10 cellular contexts compared by ENCODE assay signal in the genomic region with DNA sequence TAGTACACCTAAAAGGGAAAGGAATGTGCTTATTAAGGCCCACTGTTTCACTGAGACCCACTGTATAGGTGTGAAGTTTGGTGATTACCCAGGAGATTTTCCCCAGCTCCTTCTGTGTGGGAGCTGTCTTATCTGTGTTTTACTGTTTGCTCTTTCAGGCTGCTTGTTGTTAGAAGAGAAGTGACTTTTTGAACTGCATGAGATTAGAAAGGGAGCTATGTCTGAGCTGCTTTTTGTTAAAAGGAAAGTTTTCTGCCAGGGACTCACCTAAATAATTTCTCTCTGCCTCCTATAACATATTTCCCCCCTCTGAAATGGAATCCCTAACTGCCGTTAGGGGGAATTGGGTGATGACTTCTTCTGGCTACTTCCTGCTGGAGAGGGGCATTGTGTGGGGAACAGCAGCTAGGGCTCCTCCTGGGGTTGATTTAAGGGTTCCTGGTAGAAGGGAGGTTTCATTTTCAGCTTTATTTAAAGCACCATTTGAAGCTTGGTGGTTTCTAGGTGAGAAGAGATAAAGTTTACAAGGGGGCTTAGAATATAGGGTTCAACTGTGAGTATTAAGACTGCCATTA.
DNase-seq lines count a peak whose midpoint lies in the region; ATAC-seq and TF ChIP-seq lines count a peak whose summit lies in the region.
"Had no signal": no experiment of that assay in that cellular context is flagged by ENCODE, and none has a peak within 500 bp of the region (broad histone marks: within the 10 kb centered on the region; RNA-seq: fewer than 3 reads in every experiment).

No MANE protein-coding gene starts in this region.

- H3K4me3 Mint-ChIP-seq in CD8-positive, alpha-beta memory T cell, result no peak overlapping the region
- no peak overlapping the region for H3K4me3 Mint-ChIP-seq in activated CD8-positive, alpha-beta T cell treated with anti-CD3 and anti-CD28 coated beads for 36 hours

- no peak for TF ChIP-seq EP300 in upper lobe of left lung (IDR thresholded peaks at IDR 0.05)

- peaks cover 6 to 10% (median 6%) of the 10 kb centered on the region in 3 donors for H3K4me1 Mint-ChIP-seq in CD8-positive, alpha-beta memory T cell
- H3K4me1 Mint-ChIP-seq in activated CD8-positive, alpha-beta T cell treated with anti-CD3 and anti-CD28 coated beads for 36 hours (ENCODE audit: low read depth), result peaks cover 10% of the 10 kb centered on the region

- peak overlapping the region in 5 of 8 donors; percentile 19 to 58 (median 26) for H3K27ac Mint-ChIP-seq in CD8-positive, alpha-beta memory T cell
- peak overlapping the region; percentile 70 for H3K27ac Mint-ChIP-seq in activated CD8-positive, alpha-beta T cell treated with anti-CD3 and anti-CD28 coated beads for 36 hours
- H3K27ac Mint-ChIP-seq: activated T-helper 2 cell treated with anti-CD3 and anti-CD28 coated beads, Interferon-gamma antibody, Interleukin-2, Interleukin-4, amounts not matched to agents 10 μg/mL and 5 μg/mL and 100 μg/mL, durations not matched to agents 14 hours and 24 hours and 36 hours had no signal

- intact Hi-C loops in activated CD8-positive, alpha-beta T cell treated with anti-CD3 and anti-CD28 coated beads for 36 hours (cut with micrococcal nuclease), result loop anchor here (10.0 kb wide), 1 partner anchor 119 kb away; no protein-coding TSS in a partner anchor

- no peak for TF ChIP-seq POLR2A in upper lobe of left lung (IDR thresholded peaks at IDR 0.05)

- ATAC-seq in GM19372 (IDR thresholded peaks at IDR 0.05; ENCODE audit: low read depth, unreplicated experiment) (peak; percentile 41), HG02981 (IDR thresholded peaks at IDR 0.05; ENCODE audit: unreplicated experiment) (peak; percentile 27), upper lobe of left lung (ENCODE audit: low FRiP score in 2 of 2) (no peak)
- no peak for ATAC-seq in activated CD8-positive, alpha-beta T cell treated with anti-CD3 and anti-CD28 coated beads for 36 hours

- H3K36me3 ChIP-seq in CD8-positive, alpha-beta memory T cell (ENCODE audit: insufficient read depth, low read length), result no peaks in the 10 kb centered on the region
- no peaks in the 10 kb centered on the region for H3K36me3 ChIP-seq in upper lobe of left lung
- H3K36me3 ChIP-seq: BLaER1 treated with 17β-estradiol and CSF1 and Interleukin-3, amounts not matched to agents 10 nM and 100 nM had no signal

- CTCF ChIA-PET in CD8-positive, alpha-beta memory T cell (lab: Charles Lee), result interaction anchor here (1.2 kb wide), 1 partner anchor 32 kb away, joined by 3 read pairs; no protein-coding TSS in a partner anchor
- CTCF ChIA-PET in activated CD8-positive, alpha-beta T cell treated with anti-CD3 and anti-CD28 coated beads for 36 hours (lab: Charles Lee), result interaction anchor here (0.8 to 4.1 kb wide), 5 partner anchors 10 to 193 kb away, joined by 3 to 20 read pairs (median 4); no protein-coding TSS in a partner anchor

- no peaks in the 10 kb centered on the region for H3K27me3 Mint-ChIP-seq in CD8-positive, alpha-beta memory T cell
- H3K27me3 Mint-ChIP-seq in activated CD8-positive, alpha-beta T cell treated with anti-CD3 and anti-CD28 coated beads for 36 hours, result peaks cover 2% of the 10 kb centered on the region

- no peaks in the 10 kb centered on the region for H3K9me3 ChIP-seq in CD8-positive, alpha-beta memory T cell (ENCODE audit: low read length)
- H3K9me3 ChIP-seq in upper lobe of left lung, result no peaks in the 10 kb centered on the region
- H3K9me3 ChIP-seq: BLaER1 treated with 17β-estradiol and CSF1 and Interleukin-3, amounts not matched to agents 10 nM and 100 nM had no signal

- no peaks in the 10 kb centered on the region for H3K27me3 ChIP-seq in CD8-positive, alpha-beta memory T cell (ENCODE audit: insufficient read depth, low read length, poor library complexity, severe bottlenecking)
- no peaks in the 10 kb centered on the region for H3K27me3 ChIP-seq in upper lobe of left lung
- H3K27me3 ChIP-seq: BLaER1 treated with 17β-estradiol and CSF1 and Interleukin-3, amounts not matched to agents 10 nM and 100 nM had no signal

- H3K9me3 Mint-ChIP-seq in CD8-positive, alpha-beta memory T cell, result no peaks in the 10 kb centered on the region
- no peaks in the 10 kb centered on the region for H3K9me3 Mint-ChIP-seq in activated CD8-positive, alpha-beta T cell treated with anti-CD3 and anti-CD28 coated beads for 36 hours
- H3K9me3 Mint-ChIP-seq: activated T-helper 2 cell treated with anti-CD3 and anti-CD28 coated beads, Interferon-gamma antibody, Interleukin-2, Interleukin-4, amounts not matched to agents 10 μg/mL and 5 μg/mL and 100 μg/mL, durations not matched to agents 14 hours and 24 hours and 36 hours had no signal

- no peak overlapping the region for H3K4me3 ChIP-seq in CD8-positive, alpha-beta memory T cell (ENCODE audit: low read length)
- H3K4me3 ChIP-seq in upper lobe of left lung, result no peak overlapping the region
- H3K4me3 ChIP-seq: BLaER1 treated with 17β-estradiol and CSF1 and Interleukin-3, amounts not matched to agents 10 nM and 100 nM had no signal

- TF ChIP-seq CTCF in activated CD8-positive, alpha-beta T cell treated with anti-CD3 and anti-CD28 coated beads for 36 hours (IDR thresholded peaks at IDR 0.05), result no peak
- no peak for TF ChIP-seq CTCF in upper lobe of left lung (IDR thresholded peaks at IDR 0.05)

- WGBS in upper lobe of left lung, 2 donors, result 8 to 25% methylated on average over 1 of the region's 1 CpG

- POLR2A ChIA-PET in CD8-positive, alpha-beta memory T cell (lab: Charles Lee), result no interaction called here
- POLR2A ChIA-PET in activated CD8-positive, alpha-beta T cell treated with anti-CD3 and anti-CD28 coated beads for 36 hours (lab: Charles Lee), result interaction anchor here (0.6 to 0.8 kb wide), 2 partner anchors 11 to 180 kb away, joined by 3 to 4 read pairs; no protein-coding TSS in a partner anchor

- no peaks in the 10 kb centered on the region for H3K4me1 ChIP-seq in CD8-positive, alpha-beta memory T cell (ENCODE audit: insufficient read depth, low read length)
- peaks cover 0 to 10% (median 4%) of the 10 kb centered on the region in 4 donors for H3K4me1 ChIP-seq in upper lobe of left lung

- no peaks in the 10 kb centered on the region for H3K36me3 Mint-ChIP-seq in CD8-positive, alpha-beta memory T cell
- no peaks in the 10 kb centered on the region for H3K36me3 Mint-ChIP-seq in activated CD8-positive, alpha-beta T cell treated with anti-CD3 and anti-CD28 coated beads for 36 hours (ENCODE audit: low read depth)

- DNase-seq in CD8-positive, alpha-beta memory T cell, result no peak
- no peak for DNase-seq in activated CD8-positive, alpha-beta T cell treated with anti-CD3 and anti-CD28 coated beads for 36 hours
- DNase-seq in SKM-1 treated with dmso at 0.1 percent for 144 hours (lab: John Stamatoyannopoulos, UW; ENCODE audit: unreplicated experiment) (no peak), medulla oblongata (ENCODE audit: extremely low spot score) (no peak), Kasumi-1 (lab: John Stamatoyannopoulos, UW) (no peak), upper lobe of left lung (no peak)

- H3K27ac ChIP-seq in CD8-positive, alpha-beta memory T cell (ENCODE audit: low read depth, low read length), result no peak overlapping the region
- H3K27ac ChIP-seq in upper lobe of left lung, result peak overlapping the region in 1 of 4 donors; percentile 27
- H3K27ac ChIP-seq: BLaER1 treated with 17β-estradiol and CSF1 and Interleukin-3, amounts not matched to agents 10 nM and 100 nM had no signal

Comparison
In these comparisons a context has a peak if more than half of its experiments do, and no peak if none do; other contexts are left out.
1. ATAC-seq: peak in GM19372 (single experiment) and HG02981 (single experiment); none in activated CD8-positive, alpha-beta T cell treated with anti-CD3 and anti-CD28 coated beads for 36 hours (single experiment) and upper lobe of left lung (0 of 2).